Comparison of ENCODE assay signal across 1 cellular context in genomic region chr2:20224716-20225293, GRCh38.
TF ChIP-seq lines count a peak whose summit lies in the region.

Gene SDC1, minus strand, starts transcription at chr2:20225130. Its CDS starts 263 bp downstream, at chr2:20224867.

TF ChIP-seq in HepG2, 621 proteins besides CTCF, POLR2A, EP300 and RAD21 (continued from another document and continues in another):
- TF ChIP-seq SP4 (CRISPR knock-in tag; IDR thresholded peaks at IDR 0.05) (0 out of 2 replicates have a peak, but pooled peaks have one; percentile 6), ZSCAN20 (CRISPR knock-in tag; IDR thresholded peaks at IDR 0.05; ENCODE audit: borderline replicate concordance) (no peak), CBX2 (IDR thresholded peaks at IDR 0.05; ENCODE audit: low read depth, low read length) (no peak), CBX2 (CRISPR knock-in tag; IDR thresholded peaks at IDR 0.05; ENCODE audit: low read depth) (no peak), ZNF704 (CRISPR knock-in tag; IDR thresholded peaks at IDR 0.05; ENCODE audit: borderline replicate concordance) (no peak), DRAP1 (CRISPR knock-in tag; IDR thresholded peaks at IDR 0.05) (0 out of 2 replicates have a peak, but pooled peaks have one; percentile 2), SIX1 (CRISPR knock-in tag; IDR thresholded peaks at IDR 0.05; ENCODE audit: borderline replicate concordance) (no peak), ETS1 (CRISPR knock-in tag; IDR thresholded peaks at IDR 0.05) (no peak), ZNF503 (CRISPR knock-in tag; IDR thresholded peaks at IDR 0.05) (no peak), ZKSCAN5 (CRISPR knock-in tag; IDR thresholded peaks at IDR 0.05) (no peak), ZNF768 (CRISPR knock-in tag; IDR thresholded peaks at IDR 0.05) (peak; percentile 71; the same call in 1 of the 2 replicates), ZFP91 (CRISPR knock-in tag; IDR thresholded peaks at IDR 0.05; ENCODE audit: borderline replicate concordance) (no peak), ZBTB10 (CRISPR knock-in tag; IDR thresholded peaks at IDR 0.05; ENCODE audit: borderline replicate concordance) (no peak), U2AF2 (IDR thresholded peaks at IDR 0.05; ENCODE audit: low read depth, low read length) (no peak), ZNF280D (CRISPR knock-in tag; IDR thresholded peaks at IDR 0.05) (no peak), SMARCE1 (IDR thresholded peaks at IDR 0.05; ENCODE audit: borderline replicate concordance) (no peak), BCL3 (CRISPR knock-in tag; IDR thresholded peaks at IDR 0.05) (no peak; the same call in 1 of the 2 replicates), HOXA3 (CRISPR knock-in tag; IDR thresholded peaks at IDR 0.05) (no peak), ZNF589 (CRISPR knock-in tag; conservative IDR thresholded peaks at IDR 0.05) (no peak), ZNF326 (CRISPR knock-in tag; IDR thresholded peaks at IDR 0.05; ENCODE audit: borderline replicate concordance) (no peak), MED1 (CRISPR knock-in tag; IDR thresholded peaks at IDR 0.05) (no peak), ZBTB34 (CRISPR knock-in tag; IDR thresholded peaks at IDR 0.05) (no peak), TCF7L2 (IDR thresholded peaks at IDR 0.05; ENCODE audit: low read depth, low read length) (no peak), ZNF142 (CRISPR knock-in tag; IDR thresholded peaks at IDR 0.05) (no peak), ZNF839 (CRISPR knock-in tag; IDR thresholded peaks at IDR 0.05; ENCODE audit: borderline replicate concordance) (no peak), NR2F1 (CRISPR knock-in tag; IDR thresholded peaks at IDR 0.05) (no peak), ZNF770 (CRISPR knock-in tag; IDR thresholded peaks at IDR 0.05) (no peak), MLLT10 (CRISPR knock-in tag; IDR thresholded peaks at IDR 0.05) (no peak)
